15 cellular contexts compared by ENCODE assay signal in the genomic region with DNA sequence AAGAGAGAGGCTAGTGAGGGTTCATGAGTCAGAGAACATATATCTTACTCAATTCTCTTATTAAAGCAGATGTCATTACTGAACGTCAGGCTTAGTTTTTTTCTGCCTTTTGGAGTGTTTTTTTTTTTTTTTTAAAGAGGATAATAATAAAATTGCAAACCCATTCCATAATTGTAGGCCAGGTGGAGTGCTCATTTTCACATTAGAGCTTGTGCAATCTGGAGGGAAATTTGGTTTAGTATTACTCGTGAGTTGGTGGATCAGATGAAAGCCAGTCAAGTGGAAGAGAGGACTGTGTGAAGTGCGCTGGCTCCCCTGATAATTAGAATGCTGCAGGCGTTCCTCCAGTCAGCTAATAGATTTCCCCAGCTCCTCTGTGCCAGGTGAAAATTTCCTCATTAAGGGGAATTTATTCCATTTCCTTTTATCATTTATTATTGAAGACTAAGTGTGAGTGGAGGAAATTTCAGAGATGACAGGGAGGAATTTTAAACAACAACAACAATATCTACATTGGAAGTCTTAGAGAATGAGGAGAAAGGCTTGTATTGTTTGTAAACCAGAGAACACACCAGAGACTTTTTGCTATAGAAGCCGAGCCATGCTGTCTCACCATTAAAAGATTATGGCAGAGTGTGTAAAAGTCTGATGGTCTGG.
A peak's percentile ranks its signal among the peaks of the same experiment; 100 is the strongest.
DNase-seq lines count a peak whose midpoint lies in the region; TF ChIP-seq lines count a peak whose summit lies in the region.
"Had no signal": no experiment of that assay in that cellular context is flagged by ENCODE, and none has a peak within 500 bp of the region (broad histone marks: within the 10 kb centered on the region; RNA-seq: fewer than 3 reads in every experiment).

No MANE protein-coding gene starts in this region.

- H3K9me3 ChIP-seq in left ventricle myocardium inferior (replicated peaks), result no peaks in the 10 kb centered on the region

- no peaks in the 10 kb centered on the region for H3K27me3 ChIP-seq in left ventricle myocardium inferior (ENCODE audit: low read depth)
- H3K27me3 ChIP-seq: brain microvascular endothelial cell had no signal

- TF ChIP-seq CTCF in left ventricle myocardium inferior (IDR thresholded peaks at IDR 0.05; ENCODE audit: borderline replicate concordance), result no peak

- DNase-seq in D341Med (ENCODE audit: low spot score) (peak; percentile 50), NCI-H1417 (lab: John Stamatoyannopoulos, UW) (peak; percentile 49 to 98 (median 76)), NCI-H2171 treated with DMSO at 0.1 percent for 48 hours (lab: John Stamatoyannopoulos, UW) (peak; percentile 100), inferior parietal cortex (ENCODE audit: extremely low spot score) (peak; percentile 45), kidney tubule cell (ENCODE audit: low spot score) (no peak), H4 (ENCODE audit: low spot score) (no peak), left ventricle myocardium inferior (no peak)
- DNase-seq in activated naive CD4-positive, alpha-beta T cell treated with Interleukin-2 at 50 U/mL for 16 hours, result no peak
- DNase-seq: activated naive CD4-positive, alpha-beta T cell treated with anti-CD3 and anti-CD28 coated beads, Interleukin-2, amount 50 U/mL, for 16 hours; brain microvascular endothelial cell; CD8-positive, alpha-beta T cell; left cardiac atrium; Right ventricle myocardium superior; stimulated activated naive CD4-positive, alpha-beta T cell treated with Interleukin-2 at 50 U/mL for 16 hours; T1000 had no signal

- no peaks in the 10 kb centered on the region for H3K36me3 ChIP-seq in left ventricle myocardium inferior
- H3K36me3 ChIP-seq: brain microvascular endothelial cell had no signal

- H3K4me3 ChIP-seq in left ventricle myocardium inferior, result no peak overlapping the region

- H3K4me1 ChIP-seq in left ventricle myocardium inferior, result no peaks in the 10 kb centered on the region

- intact Hi-C loops in left ventricle myocardium inferior (cut with micrococcal nuclease), result no loop called here

- H3K27ac ChIP-seq in left ventricle myocardium inferior (replicated peaks), result no peak overlapping the region
- H3K27ac ChIP-seq: brain microvascular endothelial cell had no signal

Comparison
In these comparisons a context has a peak if more than half of its experiments do, and no peak if none do; other contexts are left out.
1. DNase-seq: peak in D341Med (single experiment), NCI-H1417 (3 of 3), NCI-H2171 treated with DMSO at 0.1 percent for 48 hours (single experiment) and inferior parietal cortex (single experiment); none in kidney tubule cell (single experiment), activated naive CD4-positive, alpha-beta T cell treated with Interleukin-2 at 50 U/mL for 16 hours (single experiment), H4 (single experiment) and left ventricle myocardium inferior (single experiment).